In genomic region chr11:1244557-1244956, GRCh38 we compare ENCODE assay signal across 9 cellular contexts. TPM values are rescaled to one million over a fixed set of nuclear protein-coding genes. Genes with fewer than 3 reads are reported as not detected.
"Had no signal": no experiment of that assay in that cellular context is flagged by ENCODE, and none has a peak within 500 bp of the region (broad histone marks: within the 10 kb centered on the region; RNA-seq: fewer than 3 reads in every experiment).

No MANE protein-coding gene starts in this region.

RNA-seq across cellular contexts. Expression of gene MUC5B, which starts 21.7 kb away (rescaled TPM):
- total RNA-seq: kidney epithelial cell; left cardiac atrium; left ventricle myocardium inferior; left ventricle myocardium superior; lung microvascular endothelial cell; mesenteric fat pad; mesothelial cell of epicardium; myocyte; naive thymus-derived CD4-positive, alpha-beta T cell had no signal
